In the genomic region with DNA sequence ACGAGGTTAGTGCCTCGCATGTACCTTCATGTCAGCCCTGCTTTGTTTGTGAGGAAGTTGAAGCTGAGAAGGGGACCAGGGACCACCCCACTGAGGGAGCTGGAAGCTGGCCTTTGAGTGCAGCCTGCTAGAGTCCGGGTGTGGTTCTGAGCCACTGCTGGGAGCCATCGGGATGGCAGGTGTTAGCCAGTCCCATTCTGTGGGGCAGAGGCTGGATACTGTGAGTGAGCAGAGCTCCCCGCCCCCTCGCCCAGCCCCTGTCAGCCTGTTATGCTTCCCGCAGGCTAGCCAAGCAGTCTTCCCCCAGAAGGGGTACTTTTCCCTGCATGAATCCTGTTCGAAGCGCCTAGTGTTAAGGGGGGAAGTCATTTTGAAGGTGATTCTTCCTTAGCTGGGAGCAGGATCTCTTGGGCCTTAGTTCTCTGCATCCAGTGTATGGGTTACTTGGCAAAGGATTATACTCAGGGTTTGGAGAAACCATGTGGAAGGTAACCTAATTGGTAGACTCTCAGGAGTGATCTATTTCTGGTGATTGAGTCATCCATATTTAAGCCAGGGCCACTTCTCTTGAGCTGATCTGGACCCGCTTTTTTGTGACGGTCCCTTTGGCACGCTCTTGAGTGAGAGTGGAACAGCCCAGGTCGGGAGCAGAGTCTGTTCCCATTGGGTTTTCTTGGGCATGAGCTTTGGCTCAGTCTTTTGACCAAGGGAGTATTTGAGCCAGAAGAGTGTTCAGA, we compare ENCODE assay signal across 12 cellular contexts. TPM values are rescaled to one million over a fixed set of nuclear protein-coding genes. Genes with fewer than 3 reads are reported as not detected.
DNase-seq lines count a peak whose midpoint lies in the region; ATAC-seq and TF ChIP-seq lines count a peak whose summit lies in the region.
"Had no signal": no experiment of that assay in that cellular context is flagged by ENCODE, and none has a peak within 500 bp of the region (broad histone marks: within the 10 kb centered on the region; RNA-seq: fewer than 3 reads in every experiment).

No MANE protein-coding gene starts in this region.

- H3K36me3 ChIP-seq in duodenal mucosa (ENCODE audit: control insufficient read depth in 1 of 2, insufficient read depth in 2 of 2, low read length in 2 of 2): peaks cover 4 to 49% of the 10 kb centered on the region in 2 donors
- H3K36me3 ChIP-seq in liver (ENCODE audit: control insufficient read depth in 4 of 4, insufficient read depth in 3 of 4, low read depth in 1 of 4, low read length in 3 of 4): peaks cover 0 to 10% (median 3%) of the 10 kb centered on the region in 4 donors
- H3K36me3 ChIP-seq in suprapubic skin: peaks cover 14% of the 10 kb centered on the region
- H3K36me3 ChIP-seq: SJCRH30 had no signal

- peaks cover 63 to 67% of the 10 kb centered on the region in 2 donors for H3K4me1 ChIP-seq in duodenal mucosa (ENCODE audit: control insufficient read depth in 1 of 2, insufficient read depth in 2 of 2, low read length in 2 of 2)
- H3K4me1 ChIP-seq in liver (ENCODE audit: control insufficient read depth in 4 of 4, insufficient read depth in 4 of 4, low read length in 3 of 4): peaks cover 15 to 74% (median 60%) of the 10 kb centered on the region in 4 donors
- peaks cover 46% of the 10 kb centered on the region for H3K4me1 ChIP-seq in suprapubic skin

- WGBS in liver: 63% methylated on average over 13 of the region's 13 CpGs
- WGBS in suprapubic skin: 83% methylated on average over 11 of the region's 13 CpGs

- H3K27ac ChIP-seq in duodenal mucosa (ENCODE audit: low read depth, low read length) (no peak overlapping the region), liver (ENCODE audit: low read depth in 1 of 2, low read length in 2 of 2) (peak overlapping the region; percentile 65 to 72), suprapubic skin (peak overlapping the region; percentile 80)
- H3K27ac ChIP-seq: SJCRH30, VCaP had no signal

- DNase-seq in NCI-H187 (lab: John Stamatoyannopoulos, UW) (peak; percentile 28 to 38), NCI-H187 treated with DMSO at 0.1 percent for 48 hours (lab: John Stamatoyannopoulos, UW) (no peak), suprapubic skin (ENCODE audit: low spot score in 2 of 2) (no peak), DMS79 (lab: John Stamatoyannopoulos, UW) (no peak)
- no peak for DNase-seq in activated CD4-positive, alpha-beta T cell treated with anti-CD3 and anti-CD28 coated beads, Interleukin-2, amount 50 U/mL, for 1 hour
- DNase-seq: DMS53, H7, SJCRH30 had no signal

- TF ChIP-seq EP300 in suprapubic skin (IDR thresholded peaks at IDR 0.05): no peak

- TF ChIP-seq CTCF in liver (IDR thresholded peaks at IDR 0.05; ENCODE audit: low read depth, low read length, missing input control) (no peak), suprapubic skin (IDR thresholded peaks at IDR 0.05) (no peak)

- H3K27me3 ChIP-seq in duodenal mucosa (ENCODE audit: control insufficient read depth in 1 of 2, insufficient read depth in 2 of 2, low read length in 2 of 2): no peaks in the 10 kb centered on the region
- no peaks in the 10 kb centered on the region for H3K27me3 ChIP-seq in liver (ENCODE audit: control insufficient read depth in 4 of 4, insufficient read depth in 4 of 4, low read length in 3 of 4)
- no peaks in the 10 kb centered on the region for H3K27me3 ChIP-seq in suprapubic skin
- H3K27me3 ChIP-seq: SJCRH30 had no signal

- H3K4me3 ChIP-seq in duodenal mucosa (ENCODE audit: low read depth in 1 of 2, low read length in 2 of 2) (no peak overlapping the region), liver (ENCODE audit: low read depth in 1 of 3, low read length in 3 of 3) (no peak overlapping the region), suprapubic skin (no peak overlapping the region)
- H3K4me3 ChIP-seq: SJCRH30 had no signal

- TF ChIP-seq RAD21 in liver (IDR thresholded peaks at IDR 0.05): no peak

- ATAC-seq in HG03095 (IDR thresholded peaks at IDR 0.05; ENCODE audit: unreplicated experiment): no peak

- H3K9me3 ChIP-seq in duodenal mucosa (ENCODE audit: control insufficient read depth in 1 of 2, low read length in 2 of 2) (no peaks in the 10 kb centered on the region), liver (ENCODE audit: control insufficient read depth in 4 of 4, low read length in 3 of 4) (no peaks in the 10 kb centered on the region), suprapubic skin (no peaks in the 10 kb centered on the region)
- H3K9me3 ChIP-seq: SJCRH30 had no signal

- TF ChIP-seq POLR2A in suprapubic skin (IDR thresholded peaks at IDR 0.05): no peak

- H3K9ac ChIP-seq in duodenal mucosa (ENCODE audit: low read depth in 1 of 2, low read length in 2 of 2) (peak overlapping the region; percentile 26 to 30), liver (ENCODE audit: low read depth in 1 of 2, low read length in 2 of 2) (no peak overlapping the region)

TF ChIP-seq in liver, 16 proteins besides CTCF, POLR2A, EP300 and RAD21:
- no peak for TF ChIP-seq FOXA1 (IDR thresholded peaks at IDR 0.05)
- TF ChIP-seq, protein P1, sequence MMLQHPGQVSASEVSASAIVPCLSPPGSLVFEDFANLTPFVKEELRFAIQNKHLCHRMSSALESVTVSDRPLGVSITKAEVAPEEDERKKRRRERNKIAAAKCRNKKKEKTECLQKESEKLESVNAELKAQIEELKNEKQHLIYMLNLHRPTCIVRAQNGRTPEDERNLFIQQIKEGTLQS (IDR thresholded peaks at IDR 0.05): peak; percentile 40
- peak in 1 of 2 donors; percentile 25 for TF ChIP-seq JUND (IDR thresholded peaks at IDR 0.05)
- TF ChIP-seq, protein P2, sequence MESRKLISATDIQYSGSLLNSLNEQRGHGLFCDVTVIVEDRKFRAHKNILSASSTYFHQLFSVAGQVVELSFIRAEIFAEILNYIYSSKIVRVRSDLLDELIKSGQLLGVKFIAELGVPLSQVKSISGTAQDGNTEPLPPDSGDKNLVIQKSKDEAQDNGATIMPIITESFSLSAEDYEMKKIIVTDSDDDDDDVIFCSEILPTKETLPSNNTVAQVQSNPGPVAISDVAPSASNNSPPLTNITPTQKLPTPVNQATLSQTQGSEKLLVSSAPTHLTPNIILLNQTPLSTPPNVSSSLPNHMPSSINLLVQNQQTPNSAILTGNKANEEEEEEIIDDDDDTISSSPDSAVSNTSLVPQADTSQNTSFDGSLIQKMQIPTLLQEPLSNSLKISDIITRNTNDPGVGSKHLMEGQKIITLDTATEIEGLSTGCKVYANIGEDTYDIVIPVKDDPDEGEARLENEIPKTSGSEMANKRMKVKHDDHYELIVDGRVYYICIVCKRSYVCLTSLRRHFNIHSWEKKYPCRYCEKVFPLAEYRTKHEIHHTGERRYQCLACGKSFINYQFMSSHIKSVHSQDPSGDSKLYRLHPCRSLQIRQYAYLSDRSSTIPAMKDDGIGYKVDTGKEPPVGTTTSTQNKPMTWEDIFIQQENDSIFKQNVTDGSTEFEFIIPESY (IDR thresholded peaks at IDR 0.05): no peak

RNA-seq across cellular contexts. Expression of a gene that starts 23.8 kb away (rescaled TPM):
- total RNA-seq in liver: 10 to 100 TPM; 36.4 to 58.5 TPM
- polyA plus RNA-seq in liver: 10 to 100 TPM; 31.3 to 43.1 TPM
- 10 to 100 TPM; 50.1 to 76.2 (median 56.4) TPM for total RNA-seq in suprapubic skin

Comparison
In these comparisons a context has a peak if more than half of its experiments do, and no peak if none do; other contexts are left out.
1. DNase-seq: peak in NCI-H187 (2 of 2); none in NCI-H187 treated with DMSO at 0.1 percent for 48 hours (single experiment), suprapubic skin (0 of 2), DMS79 (single experiment) and activated CD4-positive, alpha-beta T cell treated with anti-CD3 and anti-CD28 coated beads, Interleukin-2, amount 50 U/mL, for 1 hour (single experiment).
2. H3K9ac ChIP-seq: peak in duodenal mucosa (2 of 2); none in liver (0 of 2).